ENCODE assay signal across 8 cellular contexts in the genomic region with DNA sequence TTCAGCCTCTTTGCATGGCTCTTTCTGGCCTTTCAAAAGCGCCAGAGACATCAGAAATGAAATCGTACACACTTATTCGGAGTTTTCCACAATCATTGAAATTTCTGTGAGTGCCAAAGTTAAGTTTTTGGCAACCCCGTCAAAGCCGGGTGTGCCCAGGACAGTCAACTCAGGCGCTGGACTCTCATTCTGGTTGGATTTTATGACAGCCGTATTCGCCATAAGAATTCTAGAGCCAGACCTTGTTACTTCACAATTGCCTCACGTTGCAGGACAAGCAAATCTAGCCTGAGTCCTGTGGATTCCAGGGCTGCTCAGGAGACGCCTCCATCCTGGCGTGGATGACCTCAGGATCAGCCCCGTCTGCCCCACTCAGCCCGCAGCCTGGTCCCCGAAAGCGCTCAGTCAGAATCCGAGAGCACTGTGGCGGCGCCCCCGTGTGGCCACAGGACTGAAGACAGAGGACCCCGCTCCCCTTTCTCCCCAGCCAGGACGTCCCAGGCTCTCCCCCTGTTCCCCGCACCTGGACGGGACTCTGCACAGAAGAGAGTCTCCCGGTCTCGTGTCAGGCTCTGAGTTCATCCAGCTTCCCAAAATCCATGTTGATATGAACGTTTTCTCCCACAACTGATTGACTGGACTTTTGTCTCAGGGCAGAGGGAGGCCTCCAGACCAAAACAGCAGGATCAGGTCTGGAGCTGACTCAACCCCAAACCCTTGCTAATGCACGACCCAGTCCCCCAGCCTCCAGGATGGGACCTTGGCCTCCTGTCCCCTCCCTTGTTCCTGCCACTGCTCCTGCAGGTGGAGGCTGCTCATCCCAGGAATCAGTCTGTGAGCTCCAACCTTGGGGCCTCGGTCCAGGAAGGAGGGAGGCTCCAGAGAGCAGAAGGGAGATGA. TPM values are rescaled to one million over a fixed set of nuclear protein-coding genes. Genes with fewer than 3 reads are reported as not detected.
A peak's percentile ranks its signal among the peaks of the same experiment; 100 is the strongest.
DNase-seq lines count a peak whose midpoint lies in the region; ATAC-seq and TF ChIP-seq lines count a peak whose summit lies in the region.

No MANE protein-coding gene starts in this region.

- H3K9me2 ChIP-seq in Loucy (replicated peaks; ENCODE audit: low read depth, low read length): no peaks in the 10 kb centered on the region

- H3K4me1 ChIP-seq in Loucy (ENCODE audit: insufficient read depth, low read length, poor library complexity, severe bottlenecking) (no peaks in the 10 kb centered on the region), right lobe of liver (peaks cover 0 to 5% (median 0%) of the 10 kb centered on the region in 4 donors)

- no peaks in the 10 kb centered on the region for H3F3A ChIP-seq in Loucy (ENCODE audit: low read depth)

- intact Hi-C loops in right lobe of liver (cut with DNase I): loop anchor here (5.0 to 10.0 kb wide), 2 partner anchors 44 to 47 kb away; no protein-coding TSS in a partner anchor

- H3K36me3 ChIP-seq in Loucy (ENCODE audit: insufficient read depth, low read length) (no peaks in the 10 kb centered on the region), right lobe of liver (no peaks in the 10 kb centered on the region)

- H3K9me3 ChIP-seq in Loucy (ENCODE audit: insufficient read depth, low read depth, low read length) (peaks cover 4% of the 10 kb centered on the region; the same call in 1 of the 2 replicates), right lobe of liver (no peaks in the 10 kb centered on the region)

- no peaks in the 10 kb centered on the region for H3K79me2 ChIP-seq in Loucy (ENCODE audit: insufficient read depth, low read length)

- H3K4me3 ChIP-seq in Loucy (ENCODE audit: low read length, poor library complexity, severe bottlenecking): no peak overlapping the region
- H3K4me3 ChIP-seq in right lobe of liver: no peak overlapping the region

- H3K4me2 ChIP-seq in Loucy (ENCODE audit: low read depth, low read length, poor library complexity, severe bottlenecking): peak overlapping the region; percentile 21

- H3K27me3 ChIP-seq in Loucy (ENCODE audit: insufficient read depth, low read length, poor library complexity, severe bottlenecking) (no peaks in the 10 kb centered on the region), right lobe of liver (no peaks in the 10 kb centered on the region)

- H3K27ac ChIP-seq in right lobe of liver: no peak overlapping the region

- H4K20me1 ChIP-seq in Loucy (ENCODE audit: insufficient read depth, low read length, poor library complexity, severe bottlenecking): no peaks in the 10 kb centered on the region

- TF ChIP-seq POLR2A in right lobe of liver (IDR thresholded peaks at IDR 0.05): no peak

- ATAC-seq in activated CD4-positive, CD25-positive, alpha-beta regulatory T cell treated with anti-CD3 and anti-CD28 coated beads, Interleukin-2, amount 50 U/mL, for 24 hours: peak; percentile 24 to 96
- ATAC-seq in right lobe of liver (peak; percentile 98 to 99 (median 98)), HG03159 (IDR thresholded peaks at IDR 0.05; ENCODE audit: unreplicated experiment) (no peak)

- peak; percentile 83 for TF ChIP-seq CTCF in Loucy (conservative IDR thresholded peaks at IDR 0.05; ENCODE audit: low read length)
- peak; percentile 76 to 82 (median 80) for TF ChIP-seq CTCF in right lobe of liver (IDR thresholded peaks at IDR 0.05)

- DNase-seq in NCI-H510A treated with DMSO at 0.1 percent for 48 hours (lab: John Stamatoyannopoulos, UW) (peak; percentile 2), NCI-H510A (lab: John Stamatoyannopoulos, UW) (no peak), dermis blood vessel endothelial cell (peak; percentile 80), right lobe of liver (peak; percentile 81 to 87 (median 86))
- peak; percentile 66 for DNase-seq in stimulated activated CD8-positive, alpha-beta memory T cell treated with anti-CD3 and anti-CD28 coated beads, Interleukin-12 subunit alpha, Interleukin-12 subunit beta, amount 100 ng/mL, for 24 hours (ENCODE audit: extremely low read depth)

- peak overlapping the region; percentile 2 for H3K9ac ChIP-seq in Loucy (ENCODE audit: low read depth, low read length, poor library complexity, severe bottlenecking)

- WGBS in right lobe of liver (ENCODE audit: insufficient coverage, low coverage, low lambda C conversion rate, missing lambda C conversion rate): 21% methylated on average over 14 of the region's 28 CpGs

- H2AFZ ChIP-seq in Loucy (ENCODE audit: low read length): peak overlapping the region; percentile 28; the same call in 1 of the 2 replicates

RNA-seq across cellular contexts. Expression of gene MICA, which starts 38.2 kb away (rescaled TPM):
- total RNA-seq in dermis blood vessel endothelial cell (40.3 and 57.9 TPM in 2 replicates), right lobe of liver (10 to 100 TPM in 1 of 6 experiments, 1 to 10 TPM in 5; 2.5 to 10.9 (median 6.1) TPM)

RNA-seq across cellular contexts. Expression of gene MICB, which starts 56.3 kb away (rescaled TPM):
- total RNA-seq in dermis blood vessel endothelial cell (14.5 and 29.3 TPM in 2 replicates), right lobe of liver (1 to 10 TPM in 4 of 6 experiments, under 1 TPM in 2; 0.48 to 2.0 (median 1.2) TPM)
